8 cellular contexts compared by ENCODE assay signal in the genomic region with DNA sequence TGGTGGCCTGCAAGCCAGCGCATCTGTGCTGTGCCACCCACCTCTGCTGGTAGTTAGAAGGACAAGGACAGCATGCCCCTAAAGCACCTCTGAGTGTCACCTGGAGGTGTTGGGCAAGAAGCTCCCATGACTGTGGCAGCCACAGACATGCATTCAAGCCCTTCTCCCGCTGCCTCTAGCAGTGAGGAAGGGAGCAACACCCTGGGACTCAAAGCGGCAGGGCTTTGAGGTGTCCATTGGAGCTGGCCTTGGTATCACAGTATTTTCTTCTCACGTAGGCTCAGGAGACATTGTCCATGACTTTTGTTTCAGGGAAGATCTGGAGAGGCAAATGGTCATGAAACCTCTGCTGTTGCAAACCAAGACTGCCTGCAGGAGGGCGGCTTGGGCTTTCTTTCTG.
"Had no signal": no experiment of that assay in that cellular context is flagged by ENCODE, and none has a peak within 500 bp of the region (broad histone marks: within the 10 kb centered on the region; RNA-seq: fewer than 3 reads in every experiment).

No MANE protein-coding gene starts in this region.

- H3K4me3 ChIP-seq: GM12878 had no signal

- DNase-seq: GDM1, GF-D8 had no signal

- ATAC-seq: GM12878 had no signal

- FAIRE-seq: G401.6, GM12878, GM12891, GM12892, GM18507, GM19239 had no signal
